15 cellular contexts compared by ENCODE assay signal in genomic region chr11:129589190-129589589, GRCh38.
"Had no signal": no experiment of that assay in that cellular context is flagged by ENCODE, and none has a peak within 500 bp of the region (broad histone marks: within the 10 kb centered on the region; RNA-seq: fewer than 3 reads in every experiment).

No MANE protein-coding gene starts in this region.

- ATAC-seq: activated CD8-positive, alpha-beta T cell treated with anti-CD3 and anti-CD28 coated beads for 36 hours; left lobe of liver; natural killer cell treated with Interleukin-12 subunit alpha and Interleukin-12 subunit beta and Interleukin-15 and Interleukin-18, amount 100 ng/mL, for 72 hours; stimulated activated naive B cell treated with anti-CD40 and anti-IgM and Interleukin-4, amounts not matched to agents 10 μg/mL and 1 μg/mL and 100 μg/mL, for 72 hours had no signal

- DNase-seq: activated CD4-positive, alpha-beta T cell treated with anti-CD3 and anti-CD28 coated beads, Interleukin-2, amount 10 ng/mL, durations not matched to agents 24 days and 14 days; activated CD8-positive, alpha-beta T cell treated with anti-CD3 and anti-CD28 coated beads for 36 hours; activated naive CD4-positive, alpha-beta T cell treated with Interleukin-2 at 50 U/mL for 16 hours; activated naive CD8-positive, alpha-beta T cell treated with anti-CD3 and anti-CD28 coated beads, Interleukin-2, amount 10 ng/mL, durations not matched to agents 7 days and 5 days; activated T-cell treated with anti-CD3 and anti-CD28 coated beads, Interleukin-2, amount 50 U/mL, for 1 hour; amygdala; foreskin melanocyte; head of caudate nucleus; occipital lobe; stimulated activated naive B cell treated with anti-CD40 and anti-IgM and Interleukin-4, amounts not matched to agents 10 μg/mL and 1 μg/mL and 100 μg/mL, for 72 hours; T1000 had no signal

- H3K9me3 ChIP-seq: thoracic aorta had no signal

- H3K27ac ChIP-seq: thoracic aorta had no signal

- H3K4me3 ChIP-seq: lung, thoracic aorta had no signal

- H3K36me3 ChIP-seq: thoracic aorta had no signal
